9 cellular contexts compared by ENCODE assay signal in the genomic region with DNA sequence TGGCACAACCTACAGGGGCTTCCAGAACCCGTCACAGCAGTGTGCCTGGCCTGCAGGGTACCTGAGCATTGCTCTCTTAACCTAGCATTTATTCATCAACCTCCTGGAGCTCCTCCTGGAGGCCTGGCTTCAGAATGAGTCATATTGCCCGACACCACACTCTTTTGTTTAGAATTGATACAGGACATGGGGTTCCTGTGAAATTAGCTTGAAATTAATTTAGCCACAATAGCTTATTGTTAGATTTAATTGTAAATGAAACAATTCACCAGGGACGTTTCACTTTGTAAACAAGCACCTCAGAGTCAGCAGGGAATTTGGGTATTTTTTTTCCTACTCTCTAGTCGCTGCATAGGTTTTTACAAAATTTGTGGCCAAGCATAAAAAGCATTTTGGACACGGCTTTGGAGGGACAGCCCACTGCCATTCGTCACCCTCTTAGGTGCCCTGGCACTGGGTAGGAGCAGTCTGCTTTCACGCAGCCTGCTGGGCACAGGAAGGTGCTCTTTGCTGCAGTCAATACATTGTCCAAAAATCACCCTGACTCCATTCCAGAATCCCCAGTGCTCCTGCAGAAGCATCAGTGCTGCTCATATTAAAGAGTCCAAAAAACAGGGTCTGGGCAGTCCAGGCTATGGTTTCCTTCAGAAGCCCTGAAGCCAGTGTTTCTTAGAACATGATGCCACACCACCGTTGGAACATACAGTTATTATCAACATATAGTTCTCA.
DNase-seq lines count a peak whose midpoint lies in the region; ATAC-seq and TF ChIP-seq lines count a peak whose summit lies in the region.
"Had no signal": no experiment of that assay in that cellular context is flagged by ENCODE, and none has a peak within 500 bp of the region (broad histone marks: within the 10 kb centered on the region; RNA-seq: fewer than 3 reads in every experiment).

No MANE protein-coding gene starts in this region.

- TF ChIP-seq CTCF in GM06990 (IDR thresholded peaks at IDR 0.05; ENCODE audit: insufficient read depth, low read length, poor library complexity, severe bottlenecking) (peak; percentile 46), neural progenitor cell (IDR thresholded peaks at IDR 0.05) (no peak)

- H3K4me1 Mint-ChIP-seq in neural progenitor cell: peaks cover 2% of the 10 kb centered on the region

- H3K9me3 ChIP-seq in neural progenitor cell (ENCODE audit: low read depth): no peaks in the 10 kb centered on the region
- H3K9me3 ChIP-seq: heart right ventricle had no signal

- H3K27me3 ChIP-seq in GM06990 (replicated peaks; ENCODE audit: control insufficient read depth, insufficient read depth, low read length) (no peaks in the 10 kb centered on the region), neural progenitor cell (no peaks in the 10 kb centered on the region)
- H3K27me3 ChIP-seq: heart right ventricle had no signal

- ATAC-seq in GM19452 (IDR thresholded peaks at IDR 0.05; ENCODE audit: unreplicated experiment) (peak; percentile 34), HG03457 (IDR thresholded peaks at IDR 0.05; ENCODE audit: unreplicated experiment) (peak; percentile 34)

- H2AFZ ChIP-seq in neural progenitor cell (replicated peaks): no peak overlapping the region

- no peaks in the 10 kb centered on the region for H3K79me2 ChIP-seq in neural progenitor cell (ENCODE audit: low read depth)

- no peak overlapping the region for H3K4me2 ChIP-seq in neural progenitor cell

- H3K27ac ChIP-seq in caudate nucleus (ENCODE audit: low read depth, low read length) (peak overlapping the region; percentile 52), neural progenitor cell (no peak overlapping the region)

- peaks cover 14% of the 10 kb centered on the region for H3K27me3 Mint-ChIP-seq in neural progenitor cell (ENCODE audit: insufficient read depth, low read depth)

- H3K4me1 ChIP-seq in neural progenitor cell: no peaks in the 10 kb centered on the region

- no peaks in the 10 kb centered on the region for H4K20me1 ChIP-seq in neural progenitor cell (ENCODE audit: low read depth)

- H3K36me3 Mint-ChIP-seq in neural progenitor cell: no peaks in the 10 kb centered on the region

- H3K27ac Mint-ChIP-seq in neural progenitor cell: no peak overlapping the region

- H3K36me3 ChIP-seq in GM06990 (ENCODE audit: control insufficient read depth, insufficient read depth, low read length) (no peaks in the 10 kb centered on the region), neural progenitor cell (no peaks in the 10 kb centered on the region)
- H3K36me3 ChIP-seq: heart right ventricle had no signal

- DNase-seq in GM06990 (ENCODE audit: extremely low read depth, insufficient read length): no peak
- DNase-seq in caudate nucleus (lab: John Stamatoyannopoulos, UW): peak in 1 of 61 donors; percentile 38
- no peak for DNase-seq in neural progenitor cell (ENCODE audit: low spot score)
- no peak for DNase-seq in HUDEP-2 (lab: John Stamatoyannopoulos, UW; ENCODE audit: unreplicated experiment in 76 of 76)
- DNase-seq in NCI-H524 treated with DMSO at 0.1 percent for 48 hours (lab: John Stamatoyannopoulos, UW): no peak
- DNase-seq in Ammon's horn (ENCODE audit: low spot score): no peak

- no peak overlapping the region for H3K9ac ChIP-seq in neural progenitor cell

- no peak overlapping the region for H3K4me3 Mint-ChIP-seq in neural progenitor cell

- H3F3A ChIP-seq in neural progenitor cell (ENCODE audit: low read depth): no peaks in the 10 kb centered on the region

- H3K4me3 ChIP-seq in GM06990 (replicated peaks; ENCODE audit: low read depth, low read length): no peak overlapping the region
- H3K4me3 ChIP-seq in neural progenitor cell: no peak overlapping the region
- H3K4me3 ChIP-seq: heart right ventricle had no signal

- H3K9me3 Mint-ChIP-seq in neural progenitor cell: no peaks in the 10 kb centered on the region
